Comparison of ENCODE assay signal across 22 cellular contexts in genomic region chr6:41093729-41094128, GRCh38. TPM values are rescaled to one million over a fixed set of nuclear protein-coding genes. Genes with fewer than 3 reads are reported as not detected.
DNase-seq lines count a peak whose midpoint lies in the region; ATAC-seq, FAIRE-seq and TF ChIP-seq lines count a peak whose summit lies in the region.
"Had no signal": no experiment of that assay in that cellular context is flagged by ENCODE, and none has a peak within 500 bp of the region (broad histone marks: within the 10 kb centered on the region; RNA-seq: fewer than 3 reads in every experiment).

No MANE protein-coding gene starts in this region.

- no peak overlapping the region for H3K4me2 ChIP-seq in GM23248 (ENCODE audit: unreplicated experiment)
- no peak overlapping the region for H3K4me2 ChIP-seq in astrocyte (ENCODE audit: low read length)
- no peak overlapping the region for H3K4me2 ChIP-seq in Karpas-422 (ENCODE audit: low read depth, low read length, poor library complexity, severe bottlenecking)
- H3K4me2 ChIP-seq: A549; BLaER1 treated with 17β-estradiol and CSF1 and Interleukin-3, amounts not matched to agents 10 nM and 100 nM had no signal

- ATAC-seq in psoas muscle (peak; percentile 68 to 79 (median 78)), aorta (ENCODE audit: low FRiP score) (no peak)
- ATAC-seq: A549; CD8-positive, alpha-beta T cell had no signal

- H3K4me1 ChIP-seq in GM23248 (ENCODE audit: insufficient read depth) (no peaks in the 10 kb centered on the region), astrocyte (ENCODE audit: insufficient read depth, low read length) (peaks cover 23% of the 10 kb centered on the region), psoas muscle (peaks cover 14% of the 10 kb centered on the region), aorta (ENCODE audit: control insufficient read depth in 1 of 2, insufficient read depth in 2 of 2, low read length in 2 of 2) (peaks cover 1 to 7% of the 10 kb centered on the region in 2 donors), Karpas-422 (ENCODE audit: low read length) (no peaks in the 10 kb centered on the region)
- H3K4me1 ChIP-seq: A549 had no signal

- no peak for FAIRE-seq in astrocyte (lab: Jason Lieb, UNC)
- FAIRE-seq: A549, GM12891, GM18507, H54 had no signal

- H3K4me3 Mint-ChIP-seq in astrocyte (ENCODE audit: unreplicated experiment), result no peak overlapping the region
- H3K4me3 Mint-ChIP-seq: CD8-positive, alpha-beta T cell had no signal

- WGBS in GM23248 (ENCODE audit: low coverage in 1 of 2, low lambda C conversion rate in 2 of 2, missing lambda C conversion rate in 2 of 2), 2 experiments, result 91 to 94% methylated on average over 6 of the region's 6 CpGs
- WGBS in psoas muscle, 3 donors, result 76 to 83% (median 79%) methylated on average over 6 of the region's 6 CpGs
- 91 to 95% methylated on average over 6 of the region's 6 CpGs for WGBS in aorta, 2 donors

- in situ Hi-C loops in GM23248 (cut with MboI), result no loop called here

- H3F3A ChIP-seq in GM23248 (ENCODE audit: insufficient read depth), result no peaks in the 10 kb centered on the region

- peaks cover 81% of the 10 kb centered on the region for H3K36me3 ChIP-seq in GM23248 (ENCODE audit: low read depth)
- peaks cover 66% of the 10 kb centered on the region for H3K36me3 ChIP-seq in astrocyte (ENCODE audit: insufficient read depth, low read length)
- peaks cover 37 to 98% of the 10 kb centered on the region in 2 donors for H3K36me3 ChIP-seq in psoas muscle (ENCODE audit: insufficient read depth in 1 of 2, low read depth in 1 of 2)
- peaks cover 10 to 11% of the 10 kb centered on the region in 2 donors for H3K36me3 ChIP-seq in aorta (ENCODE audit: control insufficient read depth in 1 of 2, insufficient read depth in 2 of 2, low read length in 1 of 2)
- H3K36me3 ChIP-seq in Karpas-422 (ENCODE audit: insufficient read depth, low read length), result peaks cover 74% of the 10 kb centered on the region; the same call in 1 of the 2 replicates

- DNase-seq in GM23248 (peak; percentile 8), astrocyte (ENCODE audit: low read depth) (no peak), fibroblast of pulmonary artery (ENCODE audit: low read depth) (peak; percentile 20), psoas muscle (no peak), aorta (no peak), AG20443 (ENCODE audit: low spot score) (no peak), Karpas-422 (no peak), islet precursor cell (no peak)
- DNase-seq: Calu3; CD8-positive, alpha-beta T cell; EL; KBM-7; NCI-H1417; NCI-H187; NCI-H2227 treated with DMSO at 0.1 percent for 48 hours; NCI-H510A treated with DMSO at 0.1 percent for 48 hours; SJCRH30 had no signal

- H4K20me1 ChIP-seq in GM23248 (ENCODE audit: insufficient read depth) (no peaks in the 10 kb centered on the region), astrocyte (ENCODE audit: insufficient read depth, low read length) (peaks cover 24% of the 10 kb centered on the region), Karpas-422 (ENCODE audit: insufficient read depth, low read depth, low read length) (no peaks in the 10 kb centered on the region)

- H3K27ac ChIP-seq in GM23248 (no peak overlapping the region), astrocyte (ENCODE audit: low read depth, low read length) (no peak overlapping the region), psoas muscle (no peak overlapping the region), aorta (ENCODE audit: low read depth in 1 of 2, low read length in 2 of 2) (no peak overlapping the region), Karpas-422 (ENCODE audit: low read length) (no peak overlapping the region)
- H3K27ac ChIP-seq: A549; BLaER1 treated with 17β-estradiol and CSF1 and Interleukin-3, amounts not matched to agents 10 nM and 100 nM; SJCRH30 had no signal

- peaks cover 14% of the 10 kb centered on the region for H3K4me1 Mint-ChIP-seq in astrocyte (ENCODE audit: low read depth, unreplicated experiment)

- H3K36me3 Mint-ChIP-seq in astrocyte (ENCODE audit: low read depth, unreplicated experiment), result peaks cover 21% of the 10 kb centered on the region

- TF ChIP-seq CTCF in astrocyte (IDR thresholded peaks at IDR 0.05; ENCODE audit: insufficient read depth, low read depth, low read length), result no peak
- TF ChIP-seq CTCF in fibroblast of pulmonary artery (IDR thresholded peaks at IDR 0.05; ENCODE audit: low read length, missing control alignments), result no peak
- TF ChIP-seq CTCF in psoas muscle (IDR thresholded peaks at IDR 0.05), result no peak

- H3K9me2 ChIP-seq in GM23248 (ENCODE audit: insufficient read depth) (no peaks in the 10 kb centered on the region), Karpas-422 (replicated peaks; ENCODE audit: insufficient read depth, low read length) (no peaks in the 10 kb centered on the region)

- H3K9me3 Mint-ChIP-seq in astrocyte (ENCODE audit: unreplicated experiment), result no peaks in the 10 kb centered on the region
- H3K9me3 Mint-ChIP-seq: CD8-positive, alpha-beta T cell had no signal

- H3K79me2 ChIP-seq in GM23248 (ENCODE audit: insufficient read depth) (no peaks in the 10 kb centered on the region), astrocyte (ENCODE audit: insufficient read depth, low read length) (no peaks in the 10 kb centered on the region), Karpas-422 (ENCODE audit: low read length) (no peaks in the 10 kb centered on the region; the same call in 1 of the 2 replicates)

- H3K27ac Mint-ChIP-seq in astrocyte (ENCODE audit: unreplicated experiment), result peak overlapping the region; percentile 55

- H3K27me3 Mint-ChIP-seq in astrocyte (ENCODE audit: low read depth, unreplicated experiment), result no peaks in the 10 kb centered on the region

- intact Hi-C loops in psoas muscle (cut with DNase I), result no loop called here
- intact Hi-C loops in aorta (cut with DNase I), result no loop called here

- no peak overlapping the region for H3K9ac ChIP-seq in GM23248
- H3K9ac ChIP-seq in astrocyte (ENCODE audit: low read length), result no peak overlapping the region
- H3K9ac ChIP-seq in Karpas-422 (ENCODE audit: low read length), result no peak overlapping the region
- H3K9ac ChIP-seq: BLaER1 treated with 17β-estradiol and CSF1 and Interleukin-3, amounts not matched to agents 10 nM and 100 nM had no signal

- H3K9me3 ChIP-seq in GM23248 (ENCODE audit: low read depth) (no peaks in the 10 kb centered on the region), astrocyte (ENCODE audit: insufficient read depth, low read depth, low read length) (no peaks in the 10 kb centered on the region), psoas muscle (no peaks in the 10 kb centered on the region), aorta (ENCODE audit: control insufficient read depth, low read length) (no peaks in the 10 kb centered on the region), Karpas-422 (ENCODE audit: low read length) (no peaks in the 10 kb centered on the region)
- H3K9me3 ChIP-seq: A549; BLaER1 treated with 17β-estradiol and CSF1 and Interleukin-3, amounts not matched to agents 10 nM and 100 nM; SJCRH30 had no signal

- H3K4me3 ChIP-seq in GM23248 (no peak overlapping the region), astrocyte (ENCODE audit: insufficient read depth, low read depth, low read length) (no peak overlapping the region), fibroblast of pulmonary artery (replicated peaks; ENCODE audit: low read depth, low read length) (no peak overlapping the region), psoas muscle (no peak overlapping the region), aorta (ENCODE audit: low read length in 2 of 2) (no peak overlapping the region), Karpas-422 (ENCODE audit: low read length) (no peak overlapping the region)
- H3K4me3 ChIP-seq: A549; BLaER1 treated with 17β-estradiol and CSF1 and Interleukin-3, amounts not matched to agents 10 nM and 100 nM; SJCRH30 had no signal

- H3K27me3 ChIP-seq in GM23248 (replicated peaks; ENCODE audit: insufficient read depth) (no peaks in the 10 kb centered on the region), astrocyte (ENCODE audit: insufficient read depth, low read length) (no peaks in the 10 kb centered on the region), psoas muscle (ENCODE audit: insufficient read depth in 3 of 3, low read length in 2 of 3) (no peaks in the 10 kb centered on the region), aorta (ENCODE audit: control insufficient read depth in 1 of 2, insufficient read depth in 2 of 2, low read length in 1 of 2) (no peaks in the 10 kb centered on the region), Karpas-422 (ENCODE audit: low read length) (no peaks in the 10 kb centered on the region)
- H3K27me3 ChIP-seq: BLaER1 treated with 17β-estradiol and CSF1 and Interleukin-3, amounts not matched to agents 10 nM and 100 nM; SJCRH30 had no signal

- H2AFZ ChIP-seq in GM23248, result no peak overlapping the region
- no peak overlapping the region for H2AFZ ChIP-seq in astrocyte (ENCODE audit: low read depth, low read length)
- no peak overlapping the region for H2AFZ ChIP-seq in Karpas-422 (ENCODE audit: low read length)

RNA-seq across cellular contexts. Expression of gene NFYA, which starts 21.0 kb away (rescaled TPM):
- 8.8 and 9.5 TPM in 2 replicates for total RNA-seq in GM23248 (2014; rRNA removed; shearing (Covaris generic))
- 9.4 and 9.8 TPM in 2 replicates for polyA plus RNA-seq in GM23248 (2016; fragmentation: Nextera tagmentation; extraction: Ambion mirVana)
- total RNA-seq in astrocyte, result 26.7 and 27.8 TPM in 2 replicates
- 10 to 100 TPM; 11.8 to 14.1 (median 13.0) TPM for total RNA-seq in psoas muscle
- polyA plus RNA-seq in psoas muscle, result 10 to 100 TPM in 2 of 3 donors, 1 to 10 TPM in 1; 2.7 to 14.2 (median 10.4) TPM
- 10 to 100 TPM; 13.3 to 18.6 TPM for total RNA-seq in aorta
- 1 to 10 TPM; 5.6 to 6.7 TPM for polyA plus RNA-seq in aorta
- 15.7 and 23.7 TPM in 2 replicates for total RNA-seq in Karpas-422 (2014; rRNA removed; shearing (Covaris generic); ENCODE audit: low replicate concordance)

RNA-seq across cellular contexts. Expression of gene OARD1, which starts 21.6 kb away (rescaled TPM):
- 4.5 and 11.6 TPM in 2 replicates for total RNA-seq in GM23248 (2014; rRNA removed; shearing (Covaris generic))
- polyA plus RNA-seq in GM23248 (2016; fragmentation: Nextera tagmentation; extraction: Ambion mirVana) (18.6 TPM in 2 replicates), psoas muscle (10 to 100 TPM; 24.6 to 74.6 (median 52.3) TPM), aorta (10 to 100 TPM; 21.7 to 38.1 TPM)
- total RNA-seq in astrocyte (10.6 and 14.3 TPM in 2 replicates), psoas muscle (10 to 100 TPM; 13.5 to 23.4 (median 16.6) TPM), aorta (10 to 100 TPM; 11.3 to 15.0 TPM)
- 37.5 and 41.6 TPM in 2 replicates for total RNA-seq in Karpas-422 (2014; rRNA removed; shearing (Covaris generic); ENCODE audit: low replicate concordance)

RNA-seq across cellular contexts. Expression of gene APOBEC2, which starts 40.7 kb away (rescaled TPM):
- total RNA-seq in GM23248 (2014; rRNA removed; shearing (Covaris generic)), result not detected in 2 replicates
- polyA plus RNA-seq in GM23248 (2016; fragmentation: Nextera tagmentation; extraction: Ambion mirVana) (not detected in 2 replicates), psoas muscle (100 to 1,000 TPM in 1 of 3 donors, 10 to 100 TPM in 2; 16.4 to 141 (median 80.7) TPM), aorta (not detected)
- total RNA-seq in astrocyte (not detected in 2 replicates), psoas muscle (100 to 1,000 TPM; 135 to 511 (median 272) TPM), aorta (not detected)
- not detected in 2 replicates for total RNA-seq in Karpas-422 (2014; rRNA removed; shearing (Covaris generic); ENCODE audit: low replicate concordance)
- total RNA-seq: Calu3; CD8-positive, alpha-beta T cell had no signal
- polyA plus RNA-seq: A549 had no signal

RNA-seq across cellular contexts. Expression of gene TSPO2, which starts 51.5 kb away (rescaled TPM):
- not detected in 2 replicates for total RNA-seq in GM23248 (2014; rRNA removed; shearing (Covaris generic))
- not detected in 2 replicates for polyA plus RNA-seq in GM23248 (2016; fragmentation: Nextera tagmentation; extraction: Ambion mirVana)
- total RNA-seq in astrocyte, result not detected in 2 replicates
- under 1 TPM in 1 of 4 donors, not detected in 3; 0.27 TPM for total RNA-seq in psoas muscle
- not detected for polyA plus RNA-seq in psoas muscle
- not detected for total RNA-seq in aorta
- polyA plus RNA-seq in aorta, result not detected
- not detected in 2 replicates for total RNA-seq in Karpas-422 (2014; rRNA removed; shearing (Covaris generic); ENCODE audit: low replicate concordance)
- total RNA-seq: Calu3; CD8-positive, alpha-beta T cell; SJCRH30 had no signal
- polyA plus RNA-seq: A549 had no signal

RNA-seq across cellular contexts. Expression of gene UNC5CL, which starts 54.7 kb away (rescaled TPM):
- total RNA-seq in GM23248 (2014; rRNA removed; shearing (Covaris generic)), result not detected in 2 replicates
- polyA plus RNA-seq in GM23248 (2016; fragmentation: Nextera tagmentation; extraction: Ambion mirVana), result not detected in 2 replicates
- total RNA-seq in astrocyte, result 0.27 and 0.29 TPM in 2 replicates
- total RNA-seq in psoas muscle, result under 1 TPM; 0.14 to 0.43 (median 0.28) TPM
- polyA plus RNA-seq in psoas muscle, result under 1 TPM; 0.18 to 0.90 (median 0.33) TPM
- 1 to 10 TPM in 1 of 2 donors, under 1 TPM in 1; 0.75 to 1.4 TPM for total RNA-seq in aorta
- 1 to 10 TPM in 1 of 2 donors, under 1 TPM in 1; 0.72 to 1.3 TPM for polyA plus RNA-seq in aorta
- 1.1 and 3.3 TPM in 2 replicates for total RNA-seq in Karpas-422 (2014; rRNA removed; shearing (Covaris generic); ENCODE audit: low replicate concordance)

Comparison
In these comparisons a context has a peak if more than half of its experiments do, and no peak if none do; other contexts are left out.
1. DNase-seq: peak in GM23248 (single experiment) and fibroblast of pulmonary artery (single experiment); none in astrocyte (single experiment), psoas muscle (0 of 2), aorta (0 of 2), AG20443 (single experiment), Karpas-422 (single experiment) and islet precursor cell (single experiment).
2. RNA of gene APOBEC2, which starts 40.7 kb away (total RNA-seq): 135 to 511 TPM in psoas muscle; not detected in aorta, not detected in GM23248, not detected in astrocyte and not detected in Karpas-422; every median in the first group is over 100 times any median in the second.